ENCODE assay signal across 1 cellular context in the genomic region with DNA sequence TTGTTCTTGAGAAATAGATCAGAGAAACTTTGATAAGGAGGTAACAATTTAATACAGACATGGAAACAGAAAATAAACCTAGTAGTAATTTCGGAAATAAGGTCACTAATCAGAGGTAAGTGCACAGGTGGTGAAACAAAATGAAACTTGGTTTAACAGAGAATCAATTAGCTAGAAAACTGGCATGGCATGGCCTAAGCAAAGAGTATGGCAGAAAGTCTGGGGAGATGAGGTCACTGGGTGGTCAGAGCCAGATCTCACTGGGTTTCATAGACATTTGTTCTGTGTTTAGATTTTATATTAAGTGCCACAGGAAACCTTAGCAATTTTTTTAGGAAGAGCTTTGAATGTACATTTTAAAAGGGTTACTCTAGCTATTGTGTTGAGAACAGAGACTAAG.
TF ChIP-seq lines count a peak whose summit lies in the region.

No MANE protein-coding gene starts in this region.

TF ChIP-seq in GM12878, 131 proteins besides CTCF, POLR2A, EP300 and RAD21 (continued from another document):
- TF ChIP-seq MTA2 (IDR thresholded peaks at IDR 0.05; ENCODE audit: low read depth), result 0 out of 2 replicates have a peak, but pooled peaks have one; percentile 5
